ENCODE assay signal across 9 cellular contexts in genomic region chr9:121566401-121567141, GRCh38.
DNase-seq lines count a peak whose midpoint lies in the region; ATAC-seq and TF ChIP-seq lines count a peak whose summit lies in the region.
"Had no signal": no experiment of that assay in that cellular context is flagged by ENCODE, and none has a peak within 500 bp of the region (broad histone marks: within the 10 kb centered on the region; RNA-seq: fewer than 3 reads in every experiment).

No MANE protein-coding gene starts in this region.

- peaks cover 23% of the 10 kb centered on the region for H3F3A ChIP-seq in SK-N-SH (replicated peaks; ENCODE audit: insufficient read depth)

- peaks cover 16% of the 10 kb centered on the region for H3K4me1 Mint-ChIP-seq in CD14-positive monocyte

- peaks cover 0 to 2% (median 0%) of the 10 kb centered on the region in 7 donors for H3K9me3 Mint-ChIP-seq in CD14-positive monocyte

- peak overlapping the region in 1 of 7 donors; percentile 24 for H3K27ac Mint-ChIP-seq in CD14-positive monocyte

- peak overlapping the region; percentile 92 to 97 for H3K27ac ChIP-seq in SK-N-SH (ENCODE audit: low read depth in 2 of 2, low read length in 1 of 2)

- CTCF ChIA-PET in SK-N-SH (lab: Yijun Ruan, JAX): interaction anchor here (0.9 to 4.4 kb wide), 5 partner anchors 16 to 559 kb away, joined by 3 to 30 read pairs (median 6); no protein-coding TSS in a partner anchor

- peak overlapping the region; percentile 95 for H2AFZ ChIP-seq in SK-N-SH (ENCODE audit: low read depth)
- peak overlapping the region; percentile 3 for H2AFZ ChIP-seq in neuron (ENCODE audit: low read depth, low read length)

- TF ChIP-seq RAD21 in SK-N-SH (IDR thresholded peaks at IDR 0.05; ENCODE audit: low read length): no peak

- no peaks in the 10 kb centered on the region for H3K36me3 Mint-ChIP-seq in CD14-positive monocyte

- POLR2A ChIA-PET in SK-N-SH (lab: Yijun Ruan, JAX): interaction anchor here (0.6 to 0.7 kb wide), 2 partner anchors 37 to 167 kb away, joined by 4 to 5 read pairs; no protein-coding TSS in a partner anchor

- H3K36me3 ChIP-seq in SK-N-SH (replicated peaks in 1 of 2; ENCODE audit: control insufficient read depth in 1 of 2, insufficient read depth in 2 of 2, low read length in 1 of 2) (no peaks in the 10 kb centered on the region), neuron (ENCODE audit: insufficient read depth, low read length) (no peaks in the 10 kb centered on the region)

- ATAC-seq in HG03442 (IDR thresholded peaks at IDR 0.05; ENCODE audit: unreplicated experiment): no peak

- peak in 1 of 2 experiments; percentile 39; a peak in 1 of 4 replicates for TF ChIP-seq EP300 in SK-N-SH (IDR thresholded peaks at IDR 0.05; ENCODE audit: borderline replicate concordance in 1 of 2, low read depth in 1 of 2, low read length in 1 of 2)

- no peaks in the 10 kb centered on the region for H4K20me1 ChIP-seq in SK-N-SH (ENCODE audit: insufficient read depth)

- DNase-seq in AG08395 (ENCODE audit: low spot score) (peak; percentile 73), SK-N-SH (peak; percentile 72), fibroblast of the aortic adventitia (ENCODE audit: low read depth) (peak; percentile 60), SKM-1 treated with dmso at 0.1 percent for 144 hours (lab: John Stamatoyannopoulos, UW; ENCODE audit: unreplicated experiment) (no peak), CD14-positive monocyte (ENCODE audit: low spot score) (no peak)
- no peak for DNase-seq in activated naive CD4-positive, alpha-beta T cell (lab: John Stamatoyannopoulos, UW)
- DNase-seq: effector CD8-positive, alpha-beta T cell had no signal

- 19% methylated on average over 19 of the region's 21 CpGs for WGBS in SK-N-SH (ENCODE audit: low lambda C conversion rate)

- H3K9me2 ChIP-seq in SK-N-SH: no peaks in the 10 kb centered on the region

- no peaks in the 10 kb centered on the region for H3K27me3 ChIP-seq in SK-N-SH (ENCODE audit: insufficient read depth)
- peaks cover 60% of the 10 kb centered on the region for H3K27me3 ChIP-seq in neuron (ENCODE audit: insufficient read depth, low read length)

- no peak overlapping the region for H3K4me3 Mint-ChIP-seq in CD14-positive monocyte

- H3K27me3 Mint-ChIP-seq in CD14-positive monocyte (ENCODE audit: low read depth in 3 of 3): peaks cover 7 to 23% (median 9%) of the 10 kb centered on the region in 3 donors

- H3K4me1 ChIP-seq in SK-N-SH (ENCODE audit: control insufficient read depth in 1 of 2, insufficient read depth in 2 of 2, low read depth in 1 of 2, low read length in 1 of 2) (peaks cover 26 to 53% of the 10 kb centered on the region in 2 experiments; a peak in 3 of 4 replicates), neuron (ENCODE audit: insufficient read depth, low read length) (peaks cover 13% of the 10 kb centered on the region)

- peak overlapping the region; percentile 99 for H3K4me2 ChIP-seq in SK-N-SH

- peak overlapping the region; percentile 76 for H3K9ac ChIP-seq in SK-N-SH

- intact Hi-C loops in CD14-positive monocyte (cut with micrococcal nuclease): no loop called here

- H3K4me3 ChIP-seq in SK-N-SH (ENCODE audit: low read depth in 2 of 2, low read length in 1 of 2): peak overlapping the region; percentile 33 to 62; a peak in 3 of 4 replicates
- peak overlapping the region; percentile 63 for H3K4me3 ChIP-seq in fibroblast of the aortic adventitia (ENCODE audit: low read depth, low read length)
- no peak overlapping the region for H3K4me3 ChIP-seq in neuron (ENCODE audit: low read length)

- peaks cover 22% of the 10 kb centered on the region; the same call in 1 of the 2 replicates for H3K79me2 ChIP-seq in SK-N-SH (ENCODE audit: insufficient read depth)

- no peak for TF ChIP-seq CTCF in SK-N-SH (IDR thresholded peaks at IDR 0.05)
- TF ChIP-seq CTCF in fibroblast of the aortic adventitia (IDR thresholded peaks at IDR 0.05; ENCODE audit: insufficient read depth, low read length): no peak
- TF ChIP-seq CTCF in CD14-positive monocyte (IDR thresholded peaks at IDR 0.05): no peak

- H3K9me3 ChIP-seq in SK-N-SH: no peaks in the 10 kb centered on the region
- H3K9me3 ChIP-seq in neuron (ENCODE audit: low read length): no peaks in the 10 kb centered on the region

TF ChIP-seq in SK-N-SH, 30 proteins besides CTCF, POLR2A, EP300 and RAD21:
- peak; percentile 64; the same call in 1 of the 2 replicates for TF ChIP-seq JUND (IDR thresholded peaks at IDR 0.05)
- peak; percentile 59 for TF ChIP-seq CHD2 (IDR thresholded peaks at IDR 0.05; ENCODE audit: low read length, partially characterized antibody)
- TF ChIP-seq, protein P1, sequence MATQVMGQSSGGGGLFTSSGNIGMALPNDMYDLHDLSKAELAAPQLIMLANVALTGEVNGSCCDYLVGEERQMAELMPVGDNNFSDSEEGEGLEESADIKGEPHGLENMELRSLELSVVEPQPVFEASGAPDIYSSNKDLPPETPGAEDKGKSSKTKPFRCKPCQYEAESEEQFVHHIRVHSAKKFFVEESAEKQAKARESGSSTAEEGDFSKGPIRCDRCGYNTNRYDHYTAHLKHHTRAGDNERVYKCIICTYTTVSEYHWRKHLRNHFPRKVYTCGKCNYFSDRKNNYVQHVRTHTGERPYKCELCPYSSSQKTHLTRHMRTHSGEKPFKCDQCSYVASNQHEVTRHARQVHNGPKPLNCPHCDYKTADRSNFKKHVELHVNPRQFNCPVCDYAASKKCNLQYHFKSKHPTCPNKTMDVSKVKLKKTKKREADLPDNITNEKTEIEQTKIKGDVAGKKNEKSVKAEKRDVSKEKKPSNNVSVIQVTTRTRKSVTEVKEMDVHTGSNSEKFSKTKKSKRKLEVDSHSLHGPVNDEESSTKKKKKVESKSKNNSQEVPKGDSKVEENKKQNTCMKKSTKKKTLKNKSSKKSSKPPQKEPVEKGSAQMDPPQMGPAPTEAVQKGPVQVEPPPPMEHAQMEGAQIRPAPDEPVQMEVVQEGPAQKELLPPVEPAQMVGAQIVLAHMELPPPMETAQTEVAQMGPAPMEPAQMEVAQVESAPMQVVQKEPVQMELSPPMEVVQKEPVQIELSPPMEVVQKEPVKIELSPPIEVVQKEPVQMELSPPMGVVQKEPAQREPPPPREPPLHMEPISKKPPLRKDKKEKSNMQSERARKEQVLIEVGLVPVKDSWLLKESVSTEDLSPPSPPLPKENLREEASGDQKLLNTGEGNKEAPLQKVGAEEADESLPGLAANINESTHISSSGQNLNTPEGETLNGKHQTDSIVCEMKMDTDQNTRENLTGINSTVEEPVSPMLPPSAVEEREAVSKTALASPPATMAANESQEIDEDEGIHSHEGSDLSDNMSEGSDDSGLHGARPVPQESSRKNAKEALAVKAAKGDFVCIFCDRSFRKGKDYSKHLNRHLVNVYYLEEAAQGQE (IDR thresholded peaks at IDR 0.05; ENCODE audit: low read depth, low read length): no peak
- peak; percentile 13; the same call in 1 of the 2 replicates for TF ChIP-seq NFIC (IDR thresholded peaks at IDR 0.05; ENCODE audit: borderline replicate concordance)
- peak; percentile 88 for TF ChIP-seq FOSL2 (IDR thresholded peaks at IDR 0.05; ENCODE audit: borderline replicate concordance, low read depth)
- TF ChIP-seq USF1 (IDR thresholded peaks at IDR 0.05; ENCODE audit: borderline replicate concordance, low read depth): no peak
- TF ChIP-seq MAX (IDR thresholded peaks at IDR 0.05; ENCODE audit: low read depth): peak; percentile 38; the same call in 1 of the 2 replicates
- 0 out of 2 replicates have a peak, but pooled peaks have one; percentile 21 for TF ChIP-seq RCOR1 (IDR thresholded peaks at IDR 0.05; ENCODE audit: low read length)
- TF ChIP-seq TCF12 (IDR thresholded peaks at IDR 0.05): peak; percentile 61
- no peak for TF ChIP-seq RFX5 (IDR thresholded peaks at IDR 0.05; ENCODE audit: low read length)

Comparison
In these comparisons a context has a peak if more than half of its experiments do, and no peak if none do; other contexts are left out.
1. DNase-seq: peak in AG08395 (single experiment), SK-N-SH (single experiment) and fibroblast of the aortic adventitia (single experiment); none in activated naive CD4-positive, alpha-beta T cell (0 of 4), SKM-1 treated with dmso at 0.1 percent for 144 hours (single experiment) and CD14-positive monocyte (single experiment).